12 cellular contexts compared by ENCODE assay signal in genomic region chr1:174134000-174134659, GRCh38.
DNase-seq lines count a peak whose midpoint lies in the region; ATAC-seq and TF ChIP-seq lines count a peak whose summit lies in the region.
"Had no signal": no experiment of that assay in that cellular context is flagged by ENCODE, and none has a peak within 500 bp of the region (broad histone marks: within the 10 kb centered on the region; RNA-seq: fewer than 3 reads in every experiment).

No MANE protein-coding gene starts in this region.

- no peak overlapping the region for H3K4me3 Mint-ChIP-seq in stimulated activated memory B cell treated with anti-CD40 and anti-IgM and Interleukin-4, amounts not matched to agents 10 μg/mL and 1 μg/mL and 100 μg/mL, for 72 hours

- H3K27ac Mint-ChIP-seq in stimulated activated memory B cell treated with anti-CD40 and anti-IgM and Interleukin-4, amounts not matched to agents 10 μg/mL and 1 μg/mL and 100 μg/mL, for 72 hours: peak overlapping the region; percentile 57

- peaks cover 26% of the 10 kb centered on the region for H3K4me1 Mint-ChIP-seq in stimulated activated memory B cell treated with anti-CD40 and anti-IgM and Interleukin-4, amounts not matched to agents 10 μg/mL and 1 μg/mL and 100 μg/mL, for 72 hours

- H3K9me3 Mint-ChIP-seq in stimulated activated memory B cell treated with anti-CD40 and anti-IgM and Interleukin-4, amounts not matched to agents 10 μg/mL and 1 μg/mL and 100 μg/mL, for 72 hours: peaks cover 10% of the 10 kb centered on the region

- peak; percentile 76 for ATAC-seq in GM18868 (IDR thresholded peaks at IDR 0.05; ENCODE audit: unreplicated experiment)
- ATAC-seq in HG02759 (IDR thresholded peaks at IDR 0.05; ENCODE audit: unreplicated experiment): peak; percentile 75
- peak; percentile 97 for ATAC-seq in stimulated activated memory B cell treated with anti-CD40 and anti-IgM and Interleukin-4, amounts not matched to agents 10 μg/mL and 1 μg/mL and 100 μg/mL, for 72 hours
- no peak for ATAC-seq in SK-N-SH treated with all-trans-retinoic acid at 6 μM for 48 hours
- no peak for ATAC-seq in HG03095 (IDR thresholded peaks at IDR 0.05; ENCODE audit: unreplicated experiment)
- ATAC-seq: Panc1 had no signal

- H3K27me3 Mint-ChIP-seq in stimulated activated memory B cell treated with anti-CD40 and anti-IgM and Interleukin-4, amounts not matched to agents 10 μg/mL and 1 μg/mL and 100 μg/mL, for 72 hours: no peaks in the 10 kb centered on the region

- H3K36me3 Mint-ChIP-seq in stimulated activated memory B cell treated with anti-CD40 and anti-IgM and Interleukin-4, amounts not matched to agents 10 μg/mL and 1 μg/mL and 100 μg/mL, for 72 hours: peaks cover 8% of the 10 kb centered on the region

- peak; percentile 65 for DNase-seq in NCI-H146 (lab: John Stamatoyannopoulos, UW)
- no peak for DNase-seq in NCI-H774 (lab: John Stamatoyannopoulos, UW)
- DNase-seq: dorsolateral prefrontal cortex, left ventricle myocardium inferior, NCI-H2107, occipital lobe had no signal

TF ChIP-seq in SK-N-SH treated with all-trans-retinoic acid at 6 μM for 48 hours, 23 proteins besides CTCF, POLR2A, EP300 and RAD21:
- TF ChIP-seq PPARA (CRISPR knock-in tag; IDR thresholded peaks at IDR 0.05; ENCODE audit: borderline replicate concordance) (no peak), ZFP3 (CRISPR knock-in tag; IDR thresholded peaks at IDR 0.05) (no peak), TOX (CRISPR knock-in tag; IDR thresholded peaks at IDR 0.05; ENCODE audit: borderline replicate concordance) (no peak), CSRNP3 (CRISPR knock-in tag; IDR thresholded peaks at IDR 0.05) (no peak), SNAI2 (CRISPR knock-in tag; IDR thresholded peaks at IDR 0.05) (no peak), ZC3H10 (CRISPR knock-in tag; IDR thresholded peaks at IDR 0.05) (no peak), CREB5 (CRISPR knock-in tag; IDR thresholded peaks at IDR 0.05; ENCODE audit: low read depth) (no peak), ARNTL (CRISPR knock-in tag; IDR thresholded peaks at IDR 0.05; ENCODE audit: borderline replicate concordance, low read depth) (no peak), PATZ1 (CRISPR knock-in tag; IDR thresholded peaks at IDR 0.05; ENCODE audit: borderline replicate concordance) (no peak), ZFP30 (CRISPR knock-in tag; IDR thresholded peaks at IDR 0.05) (no peak), ZNF70 (CRISPR knock-in tag; IDR thresholded peaks at IDR 0.05) (no peak), OSR1 (CRISPR knock-in tag; IDR thresholded peaks at IDR 0.05) (no peak), TCF4 (CRISPR knock-in tag; IDR thresholded peaks at IDR 0.05; ENCODE audit: borderline replicate concordance) (no peak), TSHZ2 (CRISPR knock-in tag; IDR thresholded peaks at IDR 0.05) (no peak), ESRRG (CRISPR knock-in tag; IDR thresholded peaks at IDR 0.05) (no peak)

Comparison
In these comparisons a context has a peak if more than half of its experiments do, and no peak if none do; other contexts are left out.
1. ATAC-seq: peak in GM18868 (single experiment), HG02759 (single experiment) and stimulated activated memory B cell treated with anti-CD40 and anti-IgM and Interleukin-4, amounts not matched to agents 10 μg/mL and 1 μg/mL and 100 μg/mL, for 72 hours (single experiment); none in SK-N-SH treated with all-trans-retinoic acid at 6 μM for 48 hours (single experiment) and HG03095 (single experiment).